ENCODE assay signal across 1 cellular context in the genomic region with DNA sequence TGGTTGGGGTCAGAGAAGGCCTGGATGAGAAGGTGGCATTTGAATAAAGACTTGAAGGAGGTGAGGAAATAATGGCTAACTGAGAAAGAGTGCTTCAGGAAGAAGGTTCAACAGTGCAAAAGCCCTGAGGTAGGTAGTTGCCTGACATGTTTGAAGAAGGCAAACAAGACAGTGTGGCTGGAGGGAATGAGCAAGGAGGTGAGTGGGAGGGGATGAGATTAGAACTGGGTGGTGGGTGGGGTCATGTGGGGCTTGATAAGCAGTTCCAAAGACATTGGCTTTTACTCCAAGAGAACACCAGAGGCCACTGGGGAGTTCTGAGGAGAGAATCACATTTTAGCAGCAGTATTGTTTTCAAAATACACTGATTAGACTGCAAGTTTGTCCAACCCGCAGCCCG.
TF ChIP-seq lines count a peak whose summit lies in the region.

No MANE protein-coding gene starts in this region.

TF ChIP-seq in K562, 482 proteins besides CTCF, POLR2A, EP300 and RAD21 (continued from another document and continues in another):
- TF ChIP-seq KLF16 (IDR thresholded peaks at IDR 0.05) (0 out of 2 replicates have a peak, but pooled peaks have one; percentile 16), PHTF2 (CRISPR knock-in tag; IDR thresholded peaks at IDR 0.05) (no peak), HLTF (IDR thresholded peaks at IDR 0.05) (no peak), RCOR1 (IDR thresholded peaks at IDR 0.05; ENCODE audit: borderline replicate concordance in 1 of 2, low read depth in 2 of 2, low read length in 2 of 2) (peak in 1 of 2 experiments; percentile 47; a peak in 1 of 4 replicates), LARP7 (IDR thresholded peaks at IDR 0.05) (no peak), TCF15 (CRISPR knock-in tag; IDR thresholded peaks at IDR 0.05) (no peak), FOSL1 (tag; conservative IDR thresholded peaks at IDR 0.05) (no peak), SMARCE1 (IDR thresholded peaks at IDR 0.05) (no peak), HOMEZ (CRISPR knock-in tag; IDR thresholded peaks at IDR 0.05) (no peak), SAFB (IDR thresholded peaks at IDR 0.05; ENCODE audit: borderline replicate concordance, low read depth, low read length) (no peak), TEAD2 (tag; IDR thresholded peaks at IDR 0.05) (no peak), PHF8 (IDR thresholded peaks at IDR 0.05; ENCODE audit: borderline replicate concordance, low read length) (no peak), ARID1B (IDR thresholded peaks at IDR 0.05) (peak; percentile 53; the same call in 1 of the 2 replicates), CBFA2T3 (IDR thresholded peaks at IDR 0.05) (peak; percentile 72), SETDB1 (IDR thresholded peaks at IDR 0.05; ENCODE audit: low read length) (no peak), ZNF3 (CRISPR knock-in tag; IDR thresholded peaks at IDR 0.05) (peak; percentile 77; the same call in 1 of the 2 replicates), BHLHE40 (IDR thresholded peaks at IDR 0.05; ENCODE audit: low read length) (no peak), E2F5 (CRISPR knock-in tag; IDR thresholded peaks at IDR 0.05) (no peak), SRSF1 (IDR thresholded peaks at IDR 0.05; ENCODE audit: low read depth, low read length) (no peak), CEBPB (tag; IDR thresholded peaks at IDR 0.05) (no peak), XRCC3 (IDR thresholded peaks at IDR 0.05) (no peak), FOXM1 (IDR thresholded peaks at IDR 0.05; ENCODE audit: low read depth) (no peak), FOXM1 (CRISPR knock-in tag; IDR thresholded peaks at IDR 0.05; ENCODE audit: low read depth) (no peak), NCOA1 (IDR thresholded peaks at IDR 0.05; ENCODE audit: low read depth) (no peak), KDM2B (CRISPR knock-in tag; IDR thresholded peaks at IDR 0.05) (no peak)
- TF ChIP-seq, protein P1, sequence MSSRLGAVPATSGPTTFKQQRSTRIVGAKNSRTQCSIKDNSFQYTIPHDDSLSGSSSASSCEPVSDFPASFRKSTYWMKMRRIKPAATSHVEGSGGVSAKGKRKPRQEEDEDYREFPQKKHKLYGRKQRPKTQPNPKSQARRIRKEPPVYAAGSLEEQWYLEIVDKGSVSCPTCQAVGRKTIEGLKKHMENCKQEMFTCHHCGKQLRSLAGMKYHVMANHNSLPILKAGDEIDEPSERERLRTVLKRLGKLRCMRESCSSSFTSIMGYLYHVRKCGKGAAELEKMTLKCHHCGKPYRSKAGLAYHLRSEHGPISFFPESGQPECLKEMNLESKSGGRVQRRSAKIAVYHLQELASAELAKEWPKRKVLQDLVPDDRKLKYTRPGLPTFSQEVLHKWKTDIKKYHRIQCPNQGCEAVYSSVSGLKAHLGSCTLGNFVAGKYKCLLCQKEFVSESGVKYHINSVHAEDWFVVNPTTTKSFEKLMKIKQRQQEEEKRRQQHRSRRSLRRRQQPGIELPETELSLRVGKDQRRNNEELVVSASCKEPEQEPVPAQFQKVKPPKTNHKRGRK (tag; IDR thresholded peaks at IDR 0.05): no peak
- TF ChIP-seq, protein P2, sequence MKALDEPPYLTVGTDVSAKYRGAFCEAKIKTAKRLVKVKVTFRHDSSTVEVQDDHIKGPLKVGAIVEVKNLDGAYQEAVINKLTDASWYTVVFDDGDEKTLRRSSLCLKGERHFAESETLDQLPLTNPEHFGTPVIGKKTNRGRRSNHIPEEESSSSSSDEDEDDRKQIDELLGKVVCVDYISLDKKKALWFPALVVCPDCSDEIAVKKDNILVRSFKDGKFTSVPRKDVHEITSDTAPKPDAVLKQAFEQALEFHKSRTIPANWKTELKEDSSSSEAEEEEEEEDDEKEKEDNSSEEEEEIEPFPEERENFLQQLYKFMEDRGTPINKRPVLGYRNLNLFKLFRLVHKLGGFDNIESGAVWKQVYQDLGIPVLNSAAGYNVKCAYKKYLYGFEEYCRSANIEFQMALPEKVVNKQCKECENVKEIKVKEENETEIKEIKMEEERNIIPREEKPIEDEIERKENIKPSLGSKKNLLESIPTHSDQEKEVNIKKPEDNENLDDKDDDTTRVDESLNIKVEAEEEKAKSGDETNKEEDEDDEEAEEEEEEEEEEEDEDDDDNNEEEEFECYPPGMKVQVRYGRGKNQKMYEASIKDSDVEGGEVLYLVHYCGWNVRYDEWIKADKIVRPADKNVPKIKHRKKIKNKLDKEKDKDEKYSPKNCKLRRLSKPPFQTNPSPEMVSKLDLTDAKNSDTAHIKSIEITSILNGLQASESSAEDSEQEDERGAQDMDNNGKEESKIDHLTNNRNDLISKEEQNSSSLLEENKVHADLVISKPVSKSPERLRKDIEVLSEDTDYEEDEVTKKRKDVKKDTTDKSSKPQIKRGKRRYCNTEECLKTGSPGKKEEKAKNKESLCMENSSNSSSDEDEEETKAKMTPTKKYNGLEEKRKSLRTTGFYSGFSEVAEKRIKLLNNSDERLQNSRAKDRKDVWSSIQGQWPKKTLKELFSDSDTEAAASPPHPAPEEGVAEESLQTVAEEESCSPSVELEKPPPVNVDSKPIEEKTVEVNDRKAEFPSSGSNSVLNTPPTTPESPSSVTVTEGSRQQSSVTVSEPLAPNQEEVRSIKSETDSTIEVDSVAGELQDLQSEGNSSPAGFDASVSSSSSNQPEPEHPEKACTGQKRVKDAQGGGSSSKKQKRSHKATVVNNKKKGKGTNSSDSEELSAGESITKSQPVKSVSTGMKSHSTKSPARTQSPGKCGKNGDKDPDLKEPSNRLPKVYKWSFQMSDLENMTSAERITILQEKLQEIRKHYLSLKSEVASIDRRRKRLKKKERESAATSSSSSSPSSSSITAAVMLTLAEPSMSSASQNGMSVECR (CRISPR knock-in tag; IDR thresholded peaks at IDR 0.05): no peak
- TF ChIP-seq, protein P3, sequence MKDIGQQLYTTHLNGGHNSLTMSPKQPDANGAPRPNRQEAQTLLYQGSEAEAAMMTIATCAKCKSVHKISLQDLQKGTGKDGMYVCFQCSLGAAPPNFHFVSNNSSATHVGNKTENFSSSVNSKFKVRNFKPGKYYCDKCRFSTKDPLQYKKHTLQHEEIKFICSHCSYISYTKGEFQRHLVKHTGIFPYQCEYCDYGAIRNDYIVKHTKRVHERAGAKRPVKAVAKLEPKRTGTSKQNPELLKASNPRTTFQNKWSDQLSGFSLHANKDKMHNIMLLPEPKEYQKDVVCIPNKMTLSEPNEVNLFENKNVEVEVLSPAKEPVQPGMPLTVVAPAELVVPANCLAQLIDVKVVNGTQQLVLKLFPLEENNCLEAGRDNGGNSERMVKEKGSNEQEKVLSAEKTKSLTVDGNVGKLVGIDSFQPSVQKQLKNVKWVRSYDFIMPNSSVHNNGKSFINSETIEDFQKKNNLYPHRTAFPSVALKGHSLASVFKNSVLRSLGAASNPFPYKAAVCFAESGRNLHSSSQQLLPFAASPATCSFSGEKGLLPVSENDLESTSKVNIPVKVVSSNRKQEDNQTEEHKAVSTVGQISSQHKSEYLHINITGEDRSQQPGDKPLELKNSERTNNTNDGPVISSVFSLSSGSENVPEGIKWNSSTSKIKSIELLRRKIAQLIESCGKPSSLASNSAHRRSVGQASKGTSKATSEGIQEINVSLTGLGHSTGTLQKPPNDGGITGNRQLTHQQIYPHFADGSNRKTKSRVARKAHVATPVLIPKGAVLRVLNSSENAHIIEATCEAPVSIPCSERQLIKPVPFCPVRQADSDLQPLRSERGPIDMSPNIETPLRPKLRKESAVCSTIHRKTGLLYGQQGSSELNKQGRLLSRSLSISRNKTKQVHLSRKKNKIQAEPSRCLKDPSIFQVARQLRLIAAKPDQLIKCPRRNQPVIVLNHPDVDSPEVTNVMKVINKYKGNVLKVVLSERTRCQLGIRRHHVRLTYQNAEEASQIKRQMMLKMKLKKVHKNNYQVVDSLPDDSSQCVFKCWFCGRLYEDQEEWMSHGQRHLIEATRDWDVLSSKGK (CRISPR knock-in tag; IDR thresholded peaks at IDR 0.05): no peak
- TF ChIP-seq, protein P4, sequence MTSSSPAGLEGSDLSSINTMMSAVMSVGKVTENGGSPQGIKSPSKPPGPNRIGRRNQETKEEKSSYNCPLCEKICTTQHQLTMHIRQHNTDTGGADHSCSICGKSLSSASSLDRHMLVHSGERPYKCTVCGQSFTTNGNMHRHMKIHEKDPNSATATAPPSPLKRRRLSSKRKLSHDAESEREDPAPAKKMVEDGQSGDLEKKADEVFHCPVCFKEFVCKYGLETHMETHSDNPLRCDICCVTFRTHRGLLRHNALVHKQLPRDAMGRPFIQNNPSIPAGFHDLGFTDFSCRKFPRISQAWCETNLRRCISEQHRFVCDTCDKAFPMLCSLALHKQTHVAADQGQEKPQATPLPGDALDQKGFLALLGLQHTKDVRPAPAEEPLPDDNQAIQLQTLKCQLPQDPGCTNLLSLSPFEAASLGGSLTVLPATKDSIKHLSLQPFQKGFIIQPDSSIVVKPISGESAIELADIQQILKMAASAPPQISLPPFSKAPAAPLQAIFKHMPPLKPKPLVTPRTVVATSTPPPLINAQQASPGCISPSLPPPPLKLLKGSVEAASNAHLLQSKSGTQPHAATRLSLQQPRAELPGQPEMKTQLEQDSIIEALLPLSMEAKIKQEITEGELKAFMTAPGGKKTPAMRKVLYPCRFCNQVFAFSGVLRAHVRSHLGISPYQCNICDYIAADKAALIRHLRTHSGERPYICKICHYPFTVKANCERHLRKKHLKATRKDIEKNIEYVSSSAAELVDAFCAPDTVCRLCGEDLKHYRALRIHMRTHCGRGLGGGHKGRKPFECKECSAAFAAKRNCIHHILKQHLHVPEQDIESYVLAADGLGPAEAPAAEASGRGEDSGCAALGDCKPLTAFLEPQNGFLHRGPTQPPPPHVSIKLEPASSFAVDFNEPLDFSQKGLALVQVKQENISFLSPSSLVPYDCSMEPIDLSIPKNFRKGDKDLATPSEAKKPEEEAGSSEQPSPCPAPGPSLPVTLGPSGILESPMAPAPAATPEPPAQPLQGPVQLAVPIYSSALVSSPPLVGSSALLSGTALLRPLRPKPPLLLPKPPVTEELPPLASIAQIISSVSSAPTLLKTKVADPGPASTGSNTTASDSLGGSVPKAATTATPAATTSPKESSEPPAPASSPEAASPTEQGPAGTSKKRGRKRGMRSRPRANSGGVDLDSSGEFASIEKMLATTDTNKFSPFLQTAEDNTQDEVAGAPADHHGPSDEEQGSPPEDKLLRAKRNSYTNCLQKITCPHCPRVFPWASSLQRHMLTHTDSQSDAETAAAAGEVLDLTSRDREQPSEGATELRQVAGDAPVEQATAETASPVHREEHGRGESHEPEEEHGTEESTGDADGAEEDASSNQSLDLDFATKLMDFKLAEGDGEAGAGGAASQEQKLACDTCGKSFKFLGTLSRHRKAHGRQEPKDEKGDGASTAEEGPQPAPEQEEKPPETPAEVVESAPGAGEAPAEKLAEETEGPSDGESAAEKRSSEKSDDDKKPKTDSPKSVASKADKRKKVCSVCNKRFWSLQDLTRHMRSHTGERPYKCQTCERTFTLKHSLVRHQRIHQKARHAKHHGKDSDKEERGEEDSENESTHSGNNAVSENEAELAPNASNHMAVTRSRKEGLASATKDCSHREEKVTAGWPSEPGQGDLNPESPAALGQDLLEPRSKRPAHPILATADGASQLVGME (CRISPR knock-in tag; IDR thresholded peaks at IDR 0.05): no peak
- TF ChIP-seq, protein P5, sequence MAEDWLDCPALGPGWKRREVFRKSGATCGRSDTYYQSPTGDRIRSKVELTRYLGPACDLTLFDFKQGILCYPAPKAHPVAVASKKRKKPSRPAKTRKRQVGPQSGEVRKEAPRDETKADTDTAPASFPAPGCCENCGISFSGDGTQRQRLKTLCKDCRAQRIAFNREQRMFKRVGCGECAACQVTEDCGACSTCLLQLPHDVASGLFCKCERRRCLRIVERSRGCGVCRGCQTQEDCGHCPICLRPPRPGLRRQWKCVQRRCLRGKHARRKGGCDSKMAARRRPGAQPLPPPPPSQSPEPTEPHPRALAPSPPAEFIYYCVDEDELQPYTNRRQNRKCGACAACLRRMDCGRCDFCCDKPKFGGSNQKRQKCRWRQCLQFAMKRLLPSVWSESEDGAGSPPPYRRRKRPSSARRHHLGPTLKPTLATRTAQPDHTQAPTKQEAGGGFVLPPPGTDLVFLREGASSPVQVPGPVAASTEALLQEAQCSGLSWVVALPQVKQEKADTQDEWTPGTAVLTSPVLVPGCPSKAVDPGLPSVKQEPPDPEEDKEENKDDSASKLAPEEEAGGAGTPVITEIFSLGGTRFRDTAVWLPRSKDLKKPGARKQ (CRISPR knock-in tag; IDR thresholded peaks at IDR 0.05): no peak
- TF ChIP-seq, protein P6, sequence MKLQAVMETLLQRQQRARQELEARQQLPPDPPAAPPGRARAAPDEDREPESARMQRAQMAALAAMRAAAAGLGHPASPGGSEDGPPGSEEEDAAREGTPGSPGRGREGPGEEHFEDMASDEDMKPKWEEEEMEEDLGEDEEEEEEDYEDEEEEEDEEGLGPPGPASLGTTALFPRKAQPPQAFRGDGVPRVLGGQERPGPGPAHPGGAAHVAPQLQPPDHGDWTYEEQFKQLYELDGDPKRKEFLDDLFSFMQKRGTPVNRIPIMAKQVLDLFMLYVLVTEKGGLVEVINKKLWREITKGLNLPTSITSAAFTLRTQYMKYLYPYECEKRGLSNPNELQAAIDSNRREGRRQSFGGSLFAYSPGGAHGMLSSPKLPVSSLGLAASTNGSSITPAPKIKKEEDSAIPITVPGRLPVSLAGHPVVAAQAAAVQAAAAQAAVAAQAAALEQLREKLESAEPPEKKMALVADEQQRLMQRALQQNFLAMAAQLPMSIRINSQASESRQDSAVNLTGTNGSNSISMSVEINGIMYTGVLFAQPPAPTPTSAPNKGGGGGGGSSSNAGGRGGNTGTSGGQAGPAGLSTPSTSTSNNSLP (IDR thresholded peaks at IDR 0.05; ENCODE audit: borderline replicate concordance, low read depth, low read length): no peak
- TF ChIP-seq, protein P7, sequence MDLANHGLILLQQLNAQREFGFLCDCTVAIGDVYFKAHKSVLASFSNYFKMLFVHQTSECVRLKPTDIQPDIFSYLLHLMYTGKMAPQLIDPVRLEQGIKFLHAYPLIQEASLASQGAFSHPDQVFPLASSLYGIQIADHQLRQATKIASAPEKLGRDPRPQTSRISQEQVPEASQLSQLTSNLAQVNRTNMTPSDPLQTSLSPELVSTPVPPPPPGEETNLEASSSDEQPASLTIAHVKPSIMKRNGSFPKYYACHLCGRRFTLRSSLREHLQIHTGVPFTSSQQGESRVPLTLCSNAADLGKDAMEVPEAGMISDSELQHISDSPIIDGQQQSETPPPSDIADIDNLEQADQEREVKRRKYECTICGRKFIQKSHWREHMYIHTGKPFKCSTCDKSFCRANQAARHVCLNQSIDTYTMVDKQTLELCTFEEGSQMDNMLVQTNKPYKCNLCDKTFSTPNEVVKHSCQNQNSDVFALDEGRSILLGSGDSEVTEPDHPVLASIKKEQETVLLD (IDR thresholded peaks at IDR 0.05): no peak
